ENCODE assay signal across 1 cellular context in the genomic region with DNA sequence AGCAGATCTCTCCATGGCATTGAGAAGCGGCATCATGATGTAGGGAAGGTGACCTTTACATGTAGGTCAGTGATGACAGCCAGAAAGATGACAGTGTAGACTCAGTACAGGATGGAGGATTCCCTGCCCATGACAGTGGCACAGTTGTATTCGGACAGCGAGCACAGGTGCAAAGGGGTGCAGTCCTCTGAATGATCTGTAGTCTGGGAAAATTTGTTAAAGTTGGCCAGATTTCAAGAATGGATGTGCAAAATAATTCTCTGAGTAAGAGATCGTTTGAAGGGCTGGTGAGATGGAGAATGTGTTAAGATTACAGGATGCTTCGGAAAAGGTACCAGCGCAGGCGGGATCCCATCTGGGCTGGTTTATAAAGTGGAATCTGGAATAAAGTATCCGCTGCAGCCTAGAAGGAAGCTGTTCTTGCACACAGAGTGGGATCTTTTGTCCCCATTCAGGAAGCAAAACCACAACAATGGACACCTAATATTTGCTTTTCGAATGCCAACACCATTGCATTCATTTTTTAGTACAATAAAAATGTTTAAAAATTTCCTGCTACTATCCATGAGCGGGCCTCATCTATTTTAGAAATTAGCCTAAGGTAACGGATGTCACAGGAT.
TF ChIP-seq lines count a peak whose summit lies in the region.

No MANE protein-coding gene starts in this region.

TF ChIP-seq in IMR-90, 13 proteins besides CTCF, POLR2A, EP300 and RAD21:
- no peak for TF ChIP-seq SMC3 (IDR thresholded peaks at IDR 0.05; ENCODE audit: low read depth, low read length)
- TF ChIP-seq USF2 (IDR thresholded peaks at IDR 0.05; ENCODE audit: low read depth, low read length), result no peak
- no peak for TF ChIP-seq RFX5 (IDR thresholded peaks at IDR 0.05; ENCODE audit: low read depth, low read length)
- no peak for TF ChIP-seq NFE2L2 (IDR thresholded peaks at IDR 0.05; ENCODE audit: low read depth, low read length)
- no peak for TF ChIP-seq BHLHE40 (IDR thresholded peaks at IDR 0.05; ENCODE audit: low read depth, low read length)
